Comparison of ENCODE assay signal across 4 cellular contexts in genomic region chr3:112919541-112919940, GRCh38. TPM values are rescaled to one million over a fixed set of nuclear protein-coding genes. Genes with fewer than 3 reads are reported as not detected.
"Had no signal": no experiment of that assay in that cellular context is flagged by ENCODE, and none has a peak within 500 bp of the region (broad histone marks: within the 10 kb centered on the region; RNA-seq: fewer than 3 reads in every experiment).

No MANE protein-coding gene starts in this region.

RNA-seq across cellular contexts. Expression of gene CD200R1, which starts 55.4 kb away (rescaled TPM):
- total RNA-seq: MCF 10A, NCI-H460, PC-3, SK-MEL-5 had no signal
